In genomic region chr1:222750651-222751050, GRCh38 we compare ENCODE assay signal across 12 cellular contexts. TPM values are rescaled to one million over a fixed set of nuclear protein-coding genes. Genes with fewer than 3 reads are reported as not detected.
A peak's percentile ranks its signal among the peaks of the same experiment; 100 is the strongest.
DNase-seq lines count a peak whose midpoint lies in the region; ATAC-seq and TF ChIP-seq lines count a peak whose summit lies in the region.
"Had no signal": no experiment of that assay in that cellular context is flagged by ENCODE, and none has a peak within 500 bp of the region (broad histone marks: within the 10 kb centered on the region; RNA-seq: fewer than 3 reads in every experiment).

No MANE protein-coding gene starts in this region.

- intact Hi-C loops in activated B cell treated with CpG ODN at 0.5 μM for 24 hours (cut with micrococcal nuclease), result loop anchor here (1.0 to 5.0 kb wide), 4 partner anchors 16 to 62 kb away; no protein-coding TSS in a partner anchor

- CTCF ChIA-PET in activated B cell treated with CpG ODN at 0.5 μM for 24 hours (lab: Charles Lee), result interaction anchor here (0.8 to 3.6 kb wide), 6 partner anchors 12 to 339 kb away, joined by 3 to 19 read pairs (median 4); partner anchors contain the start of gene FAM177B

- peak overlapping the region; percentile 90 for H3K27ac Mint-ChIP-seq in activated B cell treated with CpG ODN at 0.5 μM for 24 hours
- H3K27ac Mint-ChIP-seq: activated naive CD8-positive, alpha-beta T cell; CD4-positive, alpha-beta memory T cell had no signal

- peak overlapping the region; percentile 13 for H3K4me3 Mint-ChIP-seq in activated B cell treated with CpG ODN at 0.5 μM for 24 hours
- H3K4me3 Mint-ChIP-seq: activated naive CD8-positive, alpha-beta T cell; CD4-positive, alpha-beta memory T cell had no signal

- no peaks in the 10 kb centered on the region for H3K9me3 Mint-ChIP-seq in activated B cell treated with CpG ODN at 0.5 μM for 24 hours

- H3K27me3 Mint-ChIP-seq in activated B cell treated with CpG ODN at 0.5 μM for 24 hours, result no peaks in the 10 kb centered on the region
- H3K27me3 Mint-ChIP-seq: activated naive CD8-positive, alpha-beta T cell had no signal

- ATAC-seq in GM18867 (IDR thresholded peaks at IDR 0.05; ENCODE audit: unreplicated experiment) (peak; percentile 92), GM21528 (IDR thresholded peaks at IDR 0.05; ENCODE audit: low FRiP score, unreplicated experiment) (peak; percentile 85), HG03135 (IDR thresholded peaks at IDR 0.05; ENCODE audit: unreplicated experiment) (peak; percentile 87), activated B cell treated with CpG ODN at 0.5 μM for 24 hours (ENCODE audit: low read depth) (peak; percentile 87)

- no peak for TF ChIP-seq CTCF in activated B cell treated with CpG ODN at 0.5 μM for 24 hours (IDR thresholded peaks at IDR 0.05)

- POLR2A ChIA-PET in activated B cell treated with CpG ODN at 0.5 μM for 24 hours (lab: Charles Lee), result interaction anchor here (0.6 to 2.8 kb wide), 10 partner anchors 10 to 161 kb away, joined by 3 to 16 read pairs (median 5); partner anchors contain the start of genes AIDA, BROX, FAM177B and TAF1A

- H3K4me1 Mint-ChIP-seq in activated B cell treated with CpG ODN at 0.5 μM for 24 hours, result peaks cover 62% of the 10 kb centered on the region
- H3K4me1 Mint-ChIP-seq: CD4-positive, alpha-beta memory T cell had no signal

- H3K36me3 Mint-ChIP-seq in activated B cell treated with CpG ODN at 0.5 μM for 24 hours (ENCODE audit: low read depth), result peaks cover 9% of the 10 kb centered on the region
- H3K36me3 Mint-ChIP-seq: activated naive CD8-positive, alpha-beta T cell; CD4-positive, alpha-beta memory T cell had no signal

- DNase-seq in activated B cell treated with CpG ODN at 0.5 μM for 24 hours, result no peak
- DNase-seq in occipital lobe (lab: John Stamatoyannopoulos, UW), result no peak
- no peak for DNase-seq in D341Med (ENCODE audit: low spot score)
- DNase-seq in NCI-H82 (lab: John Stamatoyannopoulos, UW), result no peak
- DNase-seq in mesenteric fat pad (ENCODE audit: low spot score), result no peak
- DNase-seq: CD4-positive, alpha-beta memory T cell; NCI-H510A; nucleus accumbens had no signal

RNA-seq across cellular contexts. Expression of gene FAM177B, which starts 13.6 kb away (rescaled TPM):
- total RNA-seq in activated B cell treated with CpG ODN at 0.5 μM for 24 hours (3.5 and 3.8 TPM in 2 replicates), occipital lobe (not detected), mesenteric fat pad (not detected)

RNA-seq across cellular contexts. Expression of gene BROX, which starts 38.3 kb away (rescaled TPM):
- total RNA-seq in activated B cell treated with CpG ODN at 0.5 μM for 24 hours (27.8 and 34.6 TPM in 2 replicates), occipital lobe (66.9 TPM), mesenteric fat pad (34.5 TPM)

RNA-seq across cellular contexts. Expression of gene AIDA, which starts 38.4 kb away (rescaled TPM):
- 50.4 and 54.3 TPM in 2 replicates for total RNA-seq in activated B cell treated with CpG ODN at 0.5 μM for 24 hours
- total RNA-seq in occipital lobe, result 37.0 TPM
- 109 TPM for total RNA-seq in mesenteric fat pad
